In genomic region chr7:121605297-121605640, GRCh38 we compare ENCODE assay signal across 10 cellular contexts.
DNase-seq lines count a peak whose midpoint lies in the region; ATAC-seq and TF ChIP-seq lines count a peak whose summit lies in the region.
"Had no signal": no experiment of that assay in that cellular context is flagged by ENCODE, and none has a peak within 500 bp of the region (broad histone marks: within the 10 kb centered on the region; RNA-seq: fewer than 3 reads in every experiment).

No MANE protein-coding gene starts in this region.

- peaks cover 11% of the 10 kb centered on the region for H3K4me1 ChIP-seq in cardiac muscle cell (ENCODE audit: low read depth)
- H3K4me1 ChIP-seq in tibial nerve = peaks cover 0 to 26% (median 12%) of the 10 kb centered on the region in 4 donors
- H3K4me1 ChIP-seq in effector memory CD4-positive, alpha-beta T cell (ENCODE audit: control insufficient read depth, insufficient read depth, low read length, poor library complexity, severe bottlenecking) = no peaks in the 10 kb centered on the region
- H3K4me1 ChIP-seq in ascending aorta = no peaks in the 10 kb centered on the region

- no peak overlapping the region for H3K4me3 ChIP-seq in cardiac muscle cell
- H3K4me3 ChIP-seq in fibroblast of the aortic adventitia (ENCODE audit: low read depth, low read length) = no peak overlapping the region
- H3K4me3 ChIP-seq in tibial nerve = no peak overlapping the region
- no peak overlapping the region for H3K4me3 ChIP-seq in effector memory CD4-positive, alpha-beta T cell (ENCODE audit: insufficient read depth, low read depth, low read length, poor library complexity, severe bottlenecking)
- no peak overlapping the region for H3K4me3 ChIP-seq in ascending aorta
- H3K4me3 ChIP-seq: BLaER1 treated with 17β-estradiol and CSF1 and Interleukin-3, amounts not matched to agents 10 nM and 100 nM had no signal

- DNase-seq in cardiac muscle cell (ENCODE audit: low read depth in 1 of 2, low spot score in 1 of 2) = peak; percentile 11 to 49
- no peak for DNase-seq in left ventricle myocardium superior
- DNase-seq in OCI-M1 (lab: John Stamatoyannopoulos, UW) = peak; percentile 29
- peak; percentile 48 for DNase-seq in fibroblast of the aortic adventitia (ENCODE audit: low read depth)
- DNase-seq in tibial nerve (ENCODE audit: low spot score in 2 of 2) = no peak
- DNase-seq in effector memory CD4-positive, alpha-beta T cell = no peak
- DNase-seq in occipital lobe (lab: John Stamatoyannopoulos, UW) = no peak
- DNase-seq in ascending aorta (ENCODE audit: low spot score in 2 of 2) = no peak
- DNase-seq: activated B cell treated with CpG ODN at 0.5 μM for 24 hours had no signal

- no peaks in the 10 kb centered on the region for H3K27me3 ChIP-seq in cardiac muscle cell
- no peaks in the 10 kb centered on the region for H3K27me3 ChIP-seq in tibial nerve
- H3K27me3 ChIP-seq in effector memory CD4-positive, alpha-beta T cell (replicated peaks; ENCODE audit: control insufficient read depth, insufficient read depth, low read length, poor library complexity, severe bottlenecking) = no peaks in the 10 kb centered on the region
- H3K27me3 ChIP-seq in ascending aorta = no peaks in the 10 kb centered on the region
- H3K27me3 ChIP-seq: BLaER1 treated with 17β-estradiol and CSF1 and Interleukin-3, amounts not matched to agents 10 nM and 100 nM had no signal

- no peak for TF ChIP-seq EP300 in tibial nerve (IDR thresholded peaks at IDR 0.05)

- peak overlapping the region; percentile 14 for H3K27ac ChIP-seq in cardiac muscle cell
- peak overlapping the region in 3 of 4 donors; percentile 11 to 80 (median 14) for H3K27ac ChIP-seq in tibial nerve
- no peak overlapping the region for H3K27ac ChIP-seq in effector memory CD4-positive, alpha-beta T cell (ENCODE audit: insufficient read depth, low read length, poor library complexity, severe bottlenecking)
- H3K27ac ChIP-seq in ascending aorta = no peak overlapping the region
- H3K27ac ChIP-seq: BLaER1 treated with 17β-estradiol and CSF1 and Interleukin-3, amounts not matched to agents 10 nM and 100 nM had no signal

- no peak for ATAC-seq in left ventricle myocardium superior

- TF ChIP-seq POLR2A in tibial nerve (IDR thresholded peaks at IDR 0.05) = no peak

- H3K36me3 ChIP-seq in cardiac muscle cell = no peaks in the 10 kb centered on the region
- no peaks in the 10 kb centered on the region for H3K36me3 ChIP-seq in tibial nerve
- H3K36me3 ChIP-seq in effector memory CD4-positive, alpha-beta T cell (ENCODE audit: control insufficient read depth, insufficient read depth, low read length) = no peaks in the 10 kb centered on the region
- no peaks in the 10 kb centered on the region for H3K36me3 ChIP-seq in ascending aorta
- H3K36me3 ChIP-seq: BLaER1 treated with 17β-estradiol and CSF1 and Interleukin-3, amounts not matched to agents 10 nM and 100 nM had no signal

- intact Hi-C loops in left ventricle myocardium superior (cut with micrococcal nuclease) = no loop called here
- intact Hi-C loops in ascending aorta (cut with DNase I) = no loop called here

- 66 to 79% methylated on average over 3 of the region's 3 CpGs for WGBS in tibial nerve, 2 donors

- no peaks in the 10 kb centered on the region for H3K9me3 ChIP-seq in cardiac muscle cell (ENCODE audit: low read depth)
- H3K9me3 ChIP-seq in tibial nerve = no peaks in the 10 kb centered on the region
- no peaks in the 10 kb centered on the region for H3K9me3 ChIP-seq in effector memory CD4-positive, alpha-beta T cell (ENCODE audit: control insufficient read depth, low read length)
- H3K9me3 ChIP-seq in ascending aorta = no peaks in the 10 kb centered on the region

- TF ChIP-seq CTCF in cardiac muscle cell (IDR thresholded peaks at IDR 0.05; ENCODE audit: low read depth, low read length) (peak; percentile 32), fibroblast of the aortic adventitia (IDR thresholded peaks at IDR 0.05; ENCODE audit: insufficient read depth, low read length) (peak; percentile 16), tibial nerve (IDR thresholded peaks at IDR 0.05) (peak in 1 of 5 experiments; percentile 12), ascending aorta (IDR thresholded peaks at IDR 0.05) (no peak)

Comparison
In these comparisons a context has a peak if more than half of its experiments do, and no peak if none do; other contexts are left out.
1. DNase-seq: peak in cardiac muscle cell (2 of 2), OCI-M1 (single experiment) and fibroblast of the aortic adventitia (single experiment); none in left ventricle myocardium superior (single experiment), tibial nerve (0 of 2), effector memory CD4-positive, alpha-beta T cell (0 of 3), occipital lobe (single experiment) and ascending aorta (0 of 2).
2. H3K27ac ChIP-seq: peak in cardiac muscle cell (single experiment) and tibial nerve (3 of 4); none in effector memory CD4-positive, alpha-beta T cell (single experiment) and ascending aorta (0 of 2).
3. CTCF ChIP-seq: peak in cardiac muscle cell (single experiment) and fibroblast of the aortic adventitia (single experiment); none in ascending aorta (0 of 3).